ENCODE assay signal across 8 cellular contexts in the genomic region with DNA sequence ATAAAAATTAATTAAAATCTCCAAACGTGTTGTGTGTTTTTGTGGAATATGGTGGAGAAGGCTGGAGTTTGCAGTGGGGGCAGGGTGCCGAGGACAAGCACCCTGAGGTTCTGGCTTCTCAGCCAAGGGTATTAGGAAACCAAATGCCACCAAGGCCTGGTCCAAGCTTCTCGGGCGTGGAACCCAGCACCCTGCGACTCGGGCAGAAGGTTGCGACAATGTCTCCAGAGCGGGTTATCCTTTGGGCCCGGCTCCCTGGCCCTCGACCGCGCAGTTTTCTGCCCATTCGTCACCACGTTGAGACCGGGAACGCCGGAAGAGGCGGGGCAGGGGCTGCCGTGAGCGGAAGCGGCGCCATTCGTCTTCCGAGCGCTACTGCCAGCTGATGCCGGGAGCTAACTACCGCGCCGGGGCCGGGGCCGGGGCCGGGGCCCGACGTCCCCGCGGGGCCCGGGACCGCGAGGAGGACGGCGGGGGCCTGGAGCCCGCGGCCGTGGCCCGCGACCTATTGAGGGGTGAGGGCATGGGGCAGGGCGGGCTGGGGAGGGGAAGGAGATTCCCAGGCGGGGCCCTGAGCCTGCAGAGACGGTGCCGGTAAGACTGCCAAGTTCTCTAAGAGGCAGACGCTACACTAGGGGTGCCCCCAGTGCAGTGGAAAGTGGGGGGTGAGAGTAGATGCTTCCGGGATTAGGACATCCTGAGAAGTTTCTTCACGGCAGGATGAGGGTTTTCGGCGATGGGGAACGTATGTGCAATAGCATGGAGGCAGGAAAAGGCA. TPM values are rescaled to one million over a fixed set of nuclear protein-coding genes. Genes with fewer than 3 reads are reported as not detected.
DNase-seq lines count a peak whose midpoint lies in the region; ATAC-seq and TF ChIP-seq lines count a peak whose summit lies in the region.

A gene with protein sequence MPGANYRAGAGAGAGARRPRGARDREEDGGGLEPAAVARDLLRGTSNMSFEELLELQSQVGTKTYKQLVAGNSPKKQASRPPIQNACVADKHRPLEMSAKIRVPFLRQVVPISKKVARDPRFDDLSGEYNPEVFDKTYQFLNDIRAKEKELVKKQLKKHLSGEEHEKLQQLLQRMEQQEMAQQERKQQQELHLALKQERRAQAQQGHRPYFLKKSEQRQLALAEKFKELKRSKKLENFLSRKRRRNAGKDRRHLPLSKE (plus strand): TSS at position 354 of the 778 bp plus-strand sequence. CDS start 32 bp downstream, at position 386.

- no peaks in the 10 kb centered on the region for H3K27me3 ChIP-seq in Caco-2 (replicated peaks; ENCODE audit: control insufficient read depth, insufficient read depth, low read length)
- no peaks in the 10 kb centered on the region for H3K27me3 ChIP-seq in Karpas-422 (ENCODE audit: low read length)
- H3K27me3 ChIP-seq in gastroesophageal sphincter = no peaks in the 10 kb centered on the region
- H3K27me3 ChIP-seq in neutrophil = no peaks in the 10 kb centered on the region

- intact Hi-C loops in Caco-2 (cut with micrococcal nuclease; ENCODE audit: unreplicated experiment) = no loop called here
- intact Hi-C loops in activated naive CD4-positive, alpha-beta T cell treated with anti-CD3 and anti-CD28 coated beads for 36 hours (cut with micrococcal nuclease) = loop anchor here (1.0 to 2.0 kb wide), 3 partner anchors 8 to 121 kb away; a partner anchor contains a TSS

- H3K27ac Mint-ChIP-seq in Caco-2 (ENCODE audit: unreplicated experiment) = peak within 1 kb of the TSS; percentile 96
- H3K27ac Mint-ChIP-seq in activated naive CD4-positive, alpha-beta T cell treated with anti-CD3 and anti-CD28 coated beads for 36 hours = peak within 1 kb of the TSS; percentile 89

- H3K9me3 Mint-ChIP-seq in Caco-2 (ENCODE audit: unreplicated experiment) = no peaks in the 10 kb centered on the region
- H3K9me3 Mint-ChIP-seq in activated naive CD4-positive, alpha-beta T cell treated with anti-CD3 and anti-CD28 coated beads for 36 hours = no peaks in the 10 kb centered on the region

- H3K27ac ChIP-seq in Karpas-422 (ENCODE audit: low read length) (peak within 1 kb of the TSS; percentile 89), gastroesophageal sphincter (peak within 1 kb of the TSS; percentile 34 to 94 (median 90)), neutrophil (peak within 1 kb of the TSS; percentile 85)

- no peak for TF ChIP-seq EP300 in gastroesophageal sphincter (IDR thresholded peaks at IDR 0.05)

- WGBS in gastroesophageal sphincter (ENCODE audit: low coverage in 1 of 2), 2 donors = 0% methylated on average over 6 to 17 of the region's 56 CpGs

- H3K4me1 ChIP-seq in Caco-2 (peaks cover 10% of the 10 kb centered on the region), Karpas-422 (ENCODE audit: low read length) (peaks cover 20% of the 10 kb centered on the region), gastroesophageal sphincter (peaks cover 0 to 56% (median 31%) of the 10 kb centered on the region in 3 donors), neutrophil (ENCODE audit: control insufficient read depth in 1 of 2, insufficient read depth in 1 of 2, low read depth in 1 of 2, low read length in 1 of 2) (peaks cover 15 to 19% of the 10 kb centered on the region in 2 experiments)

- CTCF ChIA-PET in Caco-2 (lab: Charles Lee) = interaction anchor here (1.2 kb wide), 1 partner anchor 38 kb away, joined by 3 read pairs; a partner anchor contains a TSS
- CTCF ChIA-PET in activated naive CD4-positive, alpha-beta T cell treated with anti-CD3 and anti-CD28 coated beads for 36 hours (lab: Charles Lee) = interaction anchor here (1.2 to 2.8 kb wide), 4 partner anchors 42 to 122 kb away, joined by 3 to 15 read pairs (median 4); a partner anchor contains a TSS

- TSS peak; percentile 48 for BruUV-seq in Caco-2 (replicated peaks; lab: Mats Ljungman, UMichigan)

- DNase-seq in Caco-2 = peak; percentile 69 to 80
- DNase-seq in Karpas-422 = peak; percentile 92
- peak; percentile 70 for DNase-seq in SK-N-DZ (ENCODE audit: low spot score)
- DNase-seq in activated naive CD4-positive, alpha-beta T cell treated with anti-CD3 and anti-CD28 coated beads for 36 hours = peak; percentile 79

- no peaks in the 10 kb centered on the region for H3K4me1 Mint-ChIP-seq in Caco-2 (ENCODE audit: low read depth, unreplicated experiment)
- H3K4me1 Mint-ChIP-seq in activated naive CD4-positive, alpha-beta T cell treated with anti-CD3 and anti-CD28 coated beads for 36 hours (ENCODE audit: low read depth) = peaks cover 36% of the 10 kb centered on the region

- TF ChIP-seq POLR2A in gastroesophageal sphincter (IDR thresholded peaks at IDR 0.05) = peak; percentile 43 to 49

- peak within 1 kb of the TSS; percentile 93 for H3K4me2 ChIP-seq in Karpas-422 (ENCODE audit: low read depth, low read length, poor library complexity, severe bottlenecking)

- H3K9me3 ChIP-seq in Caco-2 = no peaks in the 10 kb centered on the region
- H3K9me3 ChIP-seq in Karpas-422 (ENCODE audit: low read length) = no peaks in the 10 kb centered on the region
- H3K9me3 ChIP-seq in gastroesophageal sphincter = no peaks in the 10 kb centered on the region
- H3K9me3 ChIP-seq in neutrophil = no peaks in the 10 kb centered on the region

- H3K4me3 ChIP-seq in Caco-2 (ENCODE audit: low read depth, low read length) (peak within 1 kb of the TSS; percentile 80), Karpas-422 (ENCODE audit: low read length) (peak within 1 kb of the TSS; percentile 99), gastroesophageal sphincter (peak within 1 kb of the TSS; percentile 63 to 86), neutrophil (ENCODE audit: low read depth in 1 of 2, low read length in 1 of 2) (peak within 1 kb of the TSS; percentile 88 to 97)

- ATAC-seq in GM21515 (IDR thresholded peaks at IDR 0.05; ENCODE audit: unreplicated experiment) = peak; percentile 56
- peak; percentile 92 for ATAC-seq in gastroesophageal sphincter

- H3K79me2 ChIP-seq in Karpas-422 (ENCODE audit: low read length) = peaks cover 40% of the 10 kb centered on the region

- H2AFZ ChIP-seq in Karpas-422 (ENCODE audit: low read length) = no peak within 1 kb of the TSS

- H3K36me3 ChIP-seq in Caco-2 (ENCODE audit: control insufficient read depth, insufficient read depth, low read length) (peaks cover 2% of the 10 kb centered on the region; the same call in 1 of the 2 replicates), Karpas-422 (ENCODE audit: insufficient read depth, low read length) (peaks cover 20% of the 10 kb centered on the region), gastroesophageal sphincter (peaks cover 0 to 75% of the 10 kb centered on the region in 2 donors), neutrophil (peaks cover 49% of the 10 kb centered on the region)

- peak within 1 kb of the TSS; percentile 99 for H3K9ac ChIP-seq in Karpas-422 (ENCODE audit: low read length)

- H3K4me3 Mint-ChIP-seq in Caco-2 (ENCODE audit: unreplicated experiment) = peak within 1 kb of the TSS; percentile 96
- H3K4me3 Mint-ChIP-seq in activated naive CD4-positive, alpha-beta T cell treated with anti-CD3 and anti-CD28 coated beads for 36 hours = peak within 1 kb of the TSS; percentile 96

- H3K27me3 Mint-ChIP-seq in Caco-2 (ENCODE audit: insufficient read depth, unreplicated experiment) = no peaks in the 10 kb centered on the region
- no peaks in the 10 kb centered on the region for H3K27me3 Mint-ChIP-seq in activated naive CD4-positive, alpha-beta T cell treated with anti-CD3 and anti-CD28 coated beads for 36 hours (ENCODE audit: low read depth)

- POLR2A ChIA-PET in Caco-2 (lab: Charles Lee) = interaction anchor here (0.5 to 1.0 kb wide), 7 partner anchors 7 to 234 kb away, joined by 3 to 6 read pairs (median 3); a partner anchor contains a TSS

- TF ChIP-seq CTCF in Caco-2 (IDR thresholded peaks at IDR 0.05; ENCODE audit: insufficient read depth in 1 of 2, low read depth in 1 of 2, low read length in 1 of 2, severe bottlenecking in 1 of 2, unreplicated experiment in 1 of 2) = no peak
- no peak for TF ChIP-seq CTCF in gastroesophageal sphincter (IDR thresholded peaks at IDR 0.05)
- TF ChIP-seq CTCF in neutrophil (IDR thresholded peaks at IDR 0.05) = no peak
- no peak for TF ChIP-seq CTCF in subcutaneous adipose tissue (IDR thresholded peaks at IDR 0.05; ENCODE audit: low read depth)

- H3K36me3 Mint-ChIP-seq in Caco-2 (ENCODE audit: insufficient read depth, unreplicated experiment) = peaks cover 55% of the 10 kb centered on the region
- peaks cover 19% of the 10 kb centered on the region for H3K36me3 Mint-ChIP-seq in activated naive CD4-positive, alpha-beta T cell treated with anti-CD3 and anti-CD28 coated beads for 36 hours (ENCODE audit: low read depth)

- no peaks in the 10 kb centered on the region for H3K9me2 ChIP-seq in Karpas-422 (replicated peaks; ENCODE audit: insufficient read depth, low read length)

- H4K20me1 ChIP-seq in Karpas-422 (ENCODE audit: insufficient read depth, low read depth, low read length) = peaks cover 6% of the 10 kb centered on the region; the same call in 1 of the 2 replicates

RNA-seq across cellular contexts. Expression of the gene that starts here (rescaled TPM):
- total RNA-seq in Caco-2 (2022) = 71.0 and 74.9 TPM in 2 replicates
- total RNA-seq in Karpas-422 (2014; rRNA removed; shearing (Covaris generic); ENCODE audit: low replicate concordance) = 31.5 and 46.2 TPM in 2 replicates
- 102 and 106 TPM in 2 replicates for polyA plus RNA-seq in SK-N-DZ (2014; cell fraction: cytosol; rRNA removed)
- 38.6 and 46.8 TPM in 2 replicates for polyA plus RNA-seq in SK-N-DZ (2014; cell fraction: nucleus; rRNA removed)
- 10 to 100 TPM; 31.0 to 32.7 TPM for total RNA-seq in activated naive CD4-positive, alpha-beta T cell treated with anti-CD3 and anti-CD28 coated beads for 36 hours
- total RNA-seq in gastroesophageal sphincter = 10 to 100 TPM; 52.8 to 62.5 (median 59.8) TPM
- total RNA-seq in subcutaneous adipose tissue = 10 to 100 TPM; 42.7 to 63.9 (median 55.4) TPM

Comparison
In these comparisons a context has a peak if more than half of its experiments do, and no peak if none do; other contexts are left out.
1. Peak in every context shown above with its lines: DNase-seq, ATAC-seq, H3K4me3 ChIP-seq and H3K27ac ChIP-seq.